Comparison of ENCODE assay signal across 15 cellular contexts in genomic region chr14:105244334-105244733, GRCh38. TPM values are rescaled to one million over a fixed set of nuclear protein-coding genes. Genes with fewer than 3 reads are reported as not detected.
A peak's percentile ranks its signal among the peaks of the same experiment; 100 is the strongest.
DNase-seq lines count a peak whose midpoint lies in the region; ATAC-seq and TF ChIP-seq lines count a peak whose summit lies in the region.
"Had no signal": no experiment of that assay in that cellular context is flagged by ENCODE, and none has a peak within 500 bp of the region (broad histone marks: within the 10 kb centered on the region; RNA-seq: fewer than 3 reads in every experiment).

No MANE protein-coding gene starts in this region.

- POLR2A ChIA-PET in CD4-positive, alpha-beta T cell (lab: Charles Lee): no interaction called here
- POLR2A ChIA-PET in T-cell (lab: Charles Lee): no interaction called here

- TF ChIP-seq CTCF in CD4-positive, alpha-beta T cell (IDR thresholded peaks at IDR 0.05): no peak
- TF ChIP-seq CTCF in Loucy (conservative IDR thresholded peaks at IDR 0.05; ENCODE audit: low read length) (no peak), brain (conservative IDR thresholded peaks at IDR 0.05) (no peak)

- peak overlapping the region; percentile 54 for H3K4me3 Mint-ChIP-seq in CD4-positive, alpha-beta T cell
- peak overlapping the region in 4 of 5 experiments; percentile 9 to 67 (median 38) for H3K4me3 Mint-ChIP-seq in brain
- no peak overlapping the region for H3K4me3 Mint-ChIP-seq in stimulated activated effector memory CD8-positive, alpha-beta T cell treated with anti-CD3 and anti-CD28 coated beads, Interleukin-12 subunit alpha, Interleukin-12 subunit beta, amount 100 ng/mL, for 72 hours
- H3K4me3 Mint-ChIP-seq in T-cell: no peak overlapping the region
- H3K4me3 Mint-ChIP-seq: CD14-positive monocyte had no signal

- H3K9me3 Mint-ChIP-seq in CD4-positive, alpha-beta T cell: no peaks in the 10 kb centered on the region
- H3K9me3 Mint-ChIP-seq in brain (no peaks in the 10 kb centered on the region), T-cell (no peaks in the 10 kb centered on the region)
- H3K9me3 Mint-ChIP-seq in stimulated activated effector memory CD8-positive, alpha-beta T cell treated with anti-CD3 and anti-CD28 coated beads, Interleukin-12 subunit alpha, Interleukin-12 subunit beta, amount 100 ng/mL, for 72 hours: no peaks in the 10 kb centered on the region

- intact Hi-C loops in CD4-positive, alpha-beta T cell (cut with DNase I, micrococcal nuclease): no loop called here

- CTCF ChIA-PET in CD4-positive, alpha-beta T cell (lab: Charles Lee): no interaction called here
- CTCF ChIA-PET in T-cell (lab: Charles Lee): no interaction called here

- no peak overlapping the region for H3K4me3 ChIP-seq in Loucy (ENCODE audit: low read length, poor library complexity, severe bottlenecking)
- H3K4me3 ChIP-seq: A549, GM23248 had no signal

- H3K4me2 ChIP-seq in Loucy (ENCODE audit: low read depth, low read length, poor library complexity, severe bottlenecking): peak overlapping the region; percentile 12
- H3K4me2 ChIP-seq: A549 had no signal

- H3K36me3 Mint-ChIP-seq in CD4-positive, alpha-beta T cell (ENCODE audit: low read depth): peaks cover 13% of the 10 kb centered on the region
- H3K36me3 Mint-ChIP-seq in brain (peaks cover 48% of the 10 kb centered on the region), T-cell (peaks cover 6% of the 10 kb centered on the region)
- H3K36me3 Mint-ChIP-seq in stimulated activated effector memory CD8-positive, alpha-beta T cell treated with anti-CD3 and anti-CD28 coated beads, Interleukin-12 subunit alpha, Interleukin-12 subunit beta, amount 100 ng/mL, for 72 hours: peaks cover 26% of the 10 kb centered on the region

- H3K36me3 ChIP-seq in Loucy (ENCODE audit: insufficient read depth, low read length): peaks cover 10% of the 10 kb centered on the region; the same call in 1 of the 2 replicates

- H3K9ac ChIP-seq in Loucy (ENCODE audit: low read depth, low read length, poor library complexity, severe bottlenecking): peak overlapping the region; percentile 22
- H3K9ac ChIP-seq: GM23248 had no signal

- peaks cover 12% of the 10 kb centered on the region for H3K4me1 ChIP-seq in Loucy (ENCODE audit: insufficient read depth, low read length, poor library complexity, severe bottlenecking)
- H3K4me1 ChIP-seq: BE2C had no signal

- H3K27me3 Mint-ChIP-seq in CD4-positive, alpha-beta T cell: no peaks in the 10 kb centered on the region
- H3K27me3 Mint-ChIP-seq in brain (no peaks in the 10 kb centered on the region), T-cell (no peaks in the 10 kb centered on the region)

- peaks cover 46% of the 10 kb centered on the region for H3K79me2 ChIP-seq in Loucy (ENCODE audit: insufficient read depth, low read length)

- no peaks in the 10 kb centered on the region for H3K27me3 ChIP-seq in CD4-positive, alpha-beta T cell (ENCODE audit: control insufficient read depth, insufficient read depth, low read length)
- H3K27me3 ChIP-seq in Loucy (ENCODE audit: insufficient read depth, low read length, poor library complexity, severe bottlenecking): no peaks in the 10 kb centered on the region
- H3K27me3 ChIP-seq: BE2C had no signal

- H3K27ac Mint-ChIP-seq in CD4-positive, alpha-beta T cell: no peak overlapping the region
- peak overlapping the region in 1 of 5 experiments; percentile 57 for H3K27ac Mint-ChIP-seq in brain
- peak overlapping the region; percentile 23 for H3K27ac Mint-ChIP-seq in stimulated activated effector memory CD8-positive, alpha-beta T cell treated with anti-CD3 and anti-CD28 coated beads, Interleukin-12 subunit alpha, Interleukin-12 subunit beta, amount 100 ng/mL, for 72 hours
- H3K27ac Mint-ChIP-seq in T-cell: no peak overlapping the region

- no peak for DNase-seq in CD4-positive, alpha-beta T cell
- no peak for DNase-seq in stimulated activated effector memory CD8-positive, alpha-beta T cell treated with anti-CD3 and anti-CD28 coated beads, Interleukin-12 subunit alpha, Interleukin-12 subunit beta, amount 100 ng/mL, for 72 hours (ENCODE audit: low spot score in 2 of 2)
- DNase-seq in T-cell (no peak), NCI-H524 treated with DMSO at 0.1 percent for 48 hours (lab: John Stamatoyannopoulos, UW) (no peak)
- DNase-seq: BE2C, DND-41, GDM1, GM23248, IMR-90, KBM-7 had no signal

- H3F3A ChIP-seq in Loucy (ENCODE audit: low read depth): no peaks in the 10 kb centered on the region

- H3K9me3 ChIP-seq in CD4-positive, alpha-beta T cell (ENCODE audit: control insufficient read depth, low read length): no peaks in the 10 kb centered on the region
- H3K9me3 ChIP-seq in Loucy (ENCODE audit: insufficient read depth, low read depth, low read length): no peaks in the 10 kb centered on the region
- H3K9me3 ChIP-seq: A549, BE2C had no signal

- peaks cover 23% of the 10 kb centered on the region for H3K4me1 Mint-ChIP-seq in CD4-positive, alpha-beta T cell (ENCODE audit: low read depth)
- H3K4me1 Mint-ChIP-seq in brain (peaks cover 42% of the 10 kb centered on the region), T-cell (peaks cover 23 to 27% (median 25%) of the 10 kb centered on the region in 3 donors)
- peaks cover 20% of the 10 kb centered on the region for H3K4me1 Mint-ChIP-seq in stimulated activated effector memory CD8-positive, alpha-beta T cell treated with anti-CD3 and anti-CD28 coated beads, Interleukin-12 subunit alpha, Interleukin-12 subunit beta, amount 100 ng/mL, for 72 hours

- ATAC-seq in CD4-positive, alpha-beta T cell (ENCODE audit: poor library complexity): no peak
- ATAC-seq in stimulated activated effector memory CD8-positive, alpha-beta T cell treated with anti-CD3 and anti-CD28 coated beads, Interleukin-12 subunit alpha, Interleukin-12 subunit beta, amount 100 ng/mL, for 72 hours: no peak
- no peak for ATAC-seq in T-cell (replicated peaks in 1 of 4)
- no peak for ATAC-seq in HG02840 (IDR thresholded peaks at IDR 0.05; ENCODE audit: low FRiP score, unreplicated experiment)
- ATAC-seq: A549 had no signal

- H4K20me1 ChIP-seq in Loucy (ENCODE audit: insufficient read depth, low read length, poor library complexity, severe bottlenecking): peaks cover 2% of the 10 kb centered on the region

- no peak overlapping the region for H2AFZ ChIP-seq in Loucy (ENCODE audit: low read length)
- H2AFZ ChIP-seq: GM23248 had no signal

- no peak overlapping the region for H3K27ac ChIP-seq in CD4-positive, alpha-beta T cell (ENCODE audit: low read depth, low read length)
- H3K27ac ChIP-seq: A549, GM23248 had no signal

- no peaks in the 10 kb centered on the region for H3K9me2 ChIP-seq in Loucy (replicated peaks; ENCODE audit: low read depth, low read length)

RNA-seq across cellular contexts. Expression of gene BTBD6, which starts 4.0 kb away (rescaled TPM):
- total RNA-seq in CD4-positive, alpha-beta T cell: 10 to 100 TPM; 36.9 to 37.6 TPM
- 91.4 TPM for polyA plus RNA-seq in brain (ENCODE audit: insufficient read depth, low read depth, low replicate concordance)
- 10 to 100 TPM; 36.0 to 55.1 (median 43.3) TPM for total RNA-seq in T-cell

RNA-seq across cellular contexts. Expression of gene BRF1, which starts 56.5 kb away (rescaled TPM):
- total RNA-seq in CD4-positive, alpha-beta T cell: 10 to 100 TPM; 77.4 to 77.7 TPM
- 36.4 TPM for polyA plus RNA-seq in brain (ENCODE audit: insufficient read depth, low read depth, low replicate concordance)
- total RNA-seq in T-cell: 10 to 100 TPM; 57.7 to 70.5 (median 66.5) TPM

Comparison
In these comparisons a context has a peak if more than half of its experiments do, and no peak if none do; other contexts are left out.
1. H3K4me3 Mint-ChIP-seq: peak in CD4-positive, alpha-beta T cell (single experiment) and brain (4 of 5); none in stimulated activated effector memory CD8-positive, alpha-beta T cell treated with anti-CD3 and anti-CD28 coated beads, Interleukin-12 subunit alpha, Interleukin-12 subunit beta, amount 100 ng/mL, for 72 hours (single experiment) and T-cell (0 of 3).